Comparison of ENCODE assay signal across 28 cellular contexts in genomic region chr6:33185654-33186187, GRCh38.
"Had no signal": no experiment of that assay in that cellular context is flagged by ENCODE, and none has a peak within 500 bp of the region (broad histone marks: within the 10 kb centered on the region; RNA-seq: fewer than 3 reads in every experiment).

No MANE protein-coding gene starts in this region.

- H3K4me3 ChIP-seq: colonic mucosa, coronary artery, dorsolateral prefrontal cortex, esophagus muscularis mucosa, esophagus squamous epithelium, gastrocnemius medialis, gastroesophageal sphincter, heart left ventricle, heart right ventricle had no signal

- H3K9me3 ChIP-seq: colonic mucosa, esophagus muscularis mucosa, esophagus squamous epithelium, gastrocnemius medialis, gastroesophageal sphincter, heart left ventricle had no signal

- FAIRE-seq: colon, endometrium, endothelial cell of umbilical vein, frontal cortex had no signal

- H3K4me1 ChIP-seq: colonic mucosa, esophagus muscularis mucosa, esophagus squamous epithelium, foreskin keratinocyte, gastrocnemius medialis, gastroesophageal sphincter had no signal

- DNase-seq: colonic mucosa; cortex of kidney; dermis blood vessel endothelial cell; dorsolateral prefrontal cortex; effector CD4-positive, alpha-beta T cell; effector CD8-positive, alpha-beta T cell; effector memory CD4-positive, alpha-beta T cell; effector memory CD8-positive, alpha-beta T cell; endodermal cell; erythroblast; esophagus squamous epithelium; foreskin fibroblast; foreskin keratinocyte; foreskin melanocyte; gastrocnemius medialis; glutamatergic neuron; head of caudate nucleus; heart right ventricle had no signal

- ATAC-seq: effector memory CD8-positive, alpha-beta T cell; esophagus mucosa; foreskin keratinocyte; gastrocnemius medialis; gastroesophageal sphincter; heart left ventricle; heart right ventricle had no signal

- H3K36me3 ChIP-seq: colonic mucosa, esophagus muscularis mucosa, esophagus squamous epithelium, gastrocnemius medialis, gastroesophageal sphincter, heart left ventricle, heart right ventricle had no signal

- H3K27ac ChIP-seq: colonic mucosa, coronary artery, dorsolateral prefrontal cortex, epithelial cell of prostate, esophagus muscularis mucosa, esophagus squamous epithelium, foreskin keratinocyte, gastrocnemius medialis, gastroesophageal sphincter, heart left ventricle, heart right ventricle had no signal

- H3K27me3 ChIP-seq: dorsolateral prefrontal cortex, gastrocnemius medialis had no signal
